9 cellular contexts compared by ENCODE assay signal in the genomic region with DNA sequence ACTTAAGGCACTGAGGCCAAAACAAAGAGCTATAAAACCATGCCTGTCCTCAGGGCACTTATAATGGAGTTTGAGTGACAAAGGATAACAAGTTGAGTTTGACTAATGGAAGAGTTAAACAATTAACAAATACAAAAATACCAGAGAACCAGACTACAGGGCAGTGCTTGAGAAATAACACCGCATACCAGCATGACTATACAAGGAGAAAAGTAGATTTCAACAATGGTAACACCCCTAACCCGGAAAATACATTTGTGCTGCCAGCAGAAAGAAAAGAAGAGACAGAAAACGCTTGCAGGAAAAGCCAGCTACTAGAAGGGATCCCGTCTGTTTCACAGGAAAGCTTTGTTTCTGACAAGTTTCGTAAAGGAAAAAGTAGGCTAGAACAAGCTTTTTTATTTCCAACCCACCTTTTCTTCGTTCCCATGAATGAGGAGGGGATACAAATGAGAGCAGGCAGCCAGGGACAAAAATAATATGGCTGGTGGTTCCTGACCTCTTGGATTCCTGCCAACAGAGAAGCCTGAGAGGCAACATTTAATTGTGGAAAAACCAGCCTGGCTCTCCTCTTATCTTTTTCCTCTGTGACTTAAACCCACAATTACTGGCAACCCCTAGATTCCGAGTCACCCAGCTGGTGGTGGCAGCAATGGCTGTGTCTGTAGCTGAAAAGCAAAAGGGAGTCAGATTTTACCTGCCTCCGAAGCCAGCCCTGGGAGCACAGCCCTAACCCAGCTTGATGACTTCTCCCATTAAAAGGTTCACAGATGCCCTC. TPM values are rescaled to one million over a fixed set of nuclear protein-coding genes. Genes with fewer than 3 reads are reported as not detected.
A peak's percentile ranks its signal among the peaks of the same experiment; 100 is the strongest.
DNase-seq lines count a peak whose midpoint lies in the region; ATAC-seq and TF ChIP-seq lines count a peak whose summit lies in the region.
"Had no signal": no experiment of that assay in that cellular context is flagged by ENCODE, and none has a peak within 500 bp of the region (broad histone marks: within the 10 kb centered on the region; RNA-seq: fewer than 3 reads in every experiment).

No MANE protein-coding gene starts in this region.

- H3K36me3 ChIP-seq in HEK293 (ENCODE audit: control insufficient read depth in 2 of 2, insufficient read depth in 1 of 2, low read length in 2 of 2) = no peaks in the 10 kb centered on the region
- peaks cover 19% of the 10 kb centered on the region for H3K36me3 ChIP-seq in endodermal cell (ENCODE audit: control insufficient read depth, insufficient read depth, low read length)

- H3K27ac Mint-ChIP-seq in endodermal cell (no peak overlapping the region), nephron progenitor cell (peak overlapping the region; percentile 39)
- H3K27ac Mint-ChIP-seq in activated naive CD8-positive, alpha-beta T cell treated with anti-CD3 and anti-CD28 coated beads for 36 hours = no peak overlapping the region

- H3K9me3 Mint-ChIP-seq in endodermal cell (peaks cover 5% of the 10 kb centered on the region), nephron progenitor cell (peaks cover 12% of the 10 kb centered on the region)
- H3K9me3 Mint-ChIP-seq in activated naive CD8-positive, alpha-beta T cell treated with anti-CD3 and anti-CD28 coated beads for 36 hours = peaks cover 2% of the 10 kb centered on the region

- H3K36me3 Mint-ChIP-seq in endodermal cell (ENCODE audit: low read depth) = peaks cover 12% of the 10 kb centered on the region
- peaks cover 67% of the 10 kb centered on the region for H3K36me3 Mint-ChIP-seq in nephron progenitor cell (ENCODE audit: low read depth)
- no peaks in the 10 kb centered on the region for H3K36me3 Mint-ChIP-seq in activated naive CD8-positive, alpha-beta T cell treated with anti-CD3 and anti-CD28 coated beads for 36 hours

- no peak overlapping the region for H3K4me3 ChIP-seq in HEK293 (ENCODE audit: low read depth, low read length)
- H3K4me3 ChIP-seq in endodermal cell (ENCODE audit: low read length) = no peak overlapping the region

- no peaks in the 10 kb centered on the region for H3K27me3 ChIP-seq in endodermal cell (ENCODE audit: control insufficient read depth, insufficient read depth, low read length, poor library complexity, severe bottlenecking)

- TF ChIP-seq CTCF in HEK293 (tag by site-specific recombination; IDR thresholded peaks at IDR 0.05) (no peak), endodermal cell (conservative IDR thresholded peaks at IDR 0.05) (no peak), nephron progenitor cell (IDR thresholded peaks at IDR 0.05) (no peak)

- ATAC-seq in GM18858 (IDR thresholded peaks at IDR 0.05; ENCODE audit: unreplicated experiment) (no peak), HG03565 (IDR thresholded peaks at IDR 0.05; ENCODE audit: unreplicated experiment) (no peak)
- ATAC-seq: activated CD4-positive, CD25-positive, alpha-beta regulatory T cell treated with anti-CD3 and anti-CD28 coated beads, Interleukin-2, amount 50 U/mL, for 24 hours had no signal

- WGBS in endodermal cell (ENCODE audit: insufficient coverage in 1 of 2, insufficient read length in 1 of 2), 2 experiments = 84 to 100% methylated on average over 2 to 8 of the region's 8 CpGs

- peak overlapping the region; percentile 3; the same call in 1 of the 2 replicates for H3K27ac ChIP-seq in HEK293 (ENCODE audit: extremely low read depth, low read depth, low read length)
- peak overlapping the region; percentile 30 for H3K27ac ChIP-seq in endodermal cell (ENCODE audit: low read depth, low read length)

- no peaks in the 10 kb centered on the region for H3K9me3 ChIP-seq in HEK293 (ENCODE audit: control insufficient read depth, insufficient read depth, low read depth, low read length)
- no peaks in the 10 kb centered on the region for H3K9me3 ChIP-seq in endodermal cell (ENCODE audit: control insufficient read depth, low read length)

- CTCF ChIA-PET in HEK293 (lab: Yijun Ruan, JAX) = interaction anchor here (0.6 to 2.5 kb wide), 6 partner anchors 9 to 207 kb away, joined by 3 to 10 read pairs (median 4); a partner anchor contains a TSS

- peak; percentile 17 for DNase-seq in NCI-H774 (lab: John Stamatoyannopoulos, UW)
- no peak for DNase-seq in endodermal cell
- DNase-seq in nephron progenitor cell = no peak
- no peak for DNase-seq in stimulated activated CD4-positive, alpha-beta T cell treated with anti-CD3 and anti-CD28 coated beads, Interleukin-4, amount 100 ng/mL, for 4 hours
- no peak for DNase-seq in activated naive CD8-positive, alpha-beta T cell treated with anti-CD3 and anti-CD28 coated beads for 36 hours

- H3K27me3 Mint-ChIP-seq in endodermal cell (ENCODE audit: insufficient read depth) = peaks cover 80% of the 10 kb centered on the region
- H3K27me3 Mint-ChIP-seq in nephron progenitor cell (ENCODE audit: low read depth, poor library complexity) = no peaks in the 10 kb centered on the region
- H3K27me3 Mint-ChIP-seq in activated naive CD8-positive, alpha-beta T cell treated with anti-CD3 and anti-CD28 coated beads for 36 hours = peaks cover 9% of the 10 kb centered on the region

- H3K9ac ChIP-seq in endodermal cell (ENCODE audit: extremely low read depth, low read length, poor library complexity, severe bottlenecking) = no peak overlapping the region

- POLR2A ChIA-PET in HEK293 (lab: Yijun Ruan, JAX) = interaction anchor here (0.5 to 1.2 kb wide), 2 partner anchors 56 to 321 kb away, joined by 3 to 4 read pairs; a partner anchor contains a TSS

- peaks cover 34% of the 10 kb centered on the region for H3K4me1 ChIP-seq in HEK293 (ENCODE audit: control insufficient read depth, insufficient read depth, low read length)
- peaks cover 16% of the 10 kb centered on the region for H3K4me1 ChIP-seq in endodermal cell (ENCODE audit: control insufficient read depth, insufficient read depth, low read length)

- H3K4me1 Mint-ChIP-seq in endodermal cell (peaks cover 29% of the 10 kb centered on the region), nephron progenitor cell (peaks cover 27% of the 10 kb centered on the region)
- H3K4me1 Mint-ChIP-seq in activated naive CD8-positive, alpha-beta T cell treated with anti-CD3 and anti-CD28 coated beads for 36 hours = peaks cover 3% of the 10 kb centered on the region

- H3K4me3 Mint-ChIP-seq in endodermal cell (no peak overlapping the region), nephron progenitor cell (no peak overlapping the region)
- H3K4me3 Mint-ChIP-seq in activated naive CD8-positive, alpha-beta T cell treated with anti-CD3 and anti-CD28 coated beads for 36 hours = no peak overlapping the region

TF ChIP-seq in HEK293, 187 proteins besides CTCF, POLR2A, EP300 and RAD21 (continues in another document):
- TF ChIP-seq, protein P1, sequence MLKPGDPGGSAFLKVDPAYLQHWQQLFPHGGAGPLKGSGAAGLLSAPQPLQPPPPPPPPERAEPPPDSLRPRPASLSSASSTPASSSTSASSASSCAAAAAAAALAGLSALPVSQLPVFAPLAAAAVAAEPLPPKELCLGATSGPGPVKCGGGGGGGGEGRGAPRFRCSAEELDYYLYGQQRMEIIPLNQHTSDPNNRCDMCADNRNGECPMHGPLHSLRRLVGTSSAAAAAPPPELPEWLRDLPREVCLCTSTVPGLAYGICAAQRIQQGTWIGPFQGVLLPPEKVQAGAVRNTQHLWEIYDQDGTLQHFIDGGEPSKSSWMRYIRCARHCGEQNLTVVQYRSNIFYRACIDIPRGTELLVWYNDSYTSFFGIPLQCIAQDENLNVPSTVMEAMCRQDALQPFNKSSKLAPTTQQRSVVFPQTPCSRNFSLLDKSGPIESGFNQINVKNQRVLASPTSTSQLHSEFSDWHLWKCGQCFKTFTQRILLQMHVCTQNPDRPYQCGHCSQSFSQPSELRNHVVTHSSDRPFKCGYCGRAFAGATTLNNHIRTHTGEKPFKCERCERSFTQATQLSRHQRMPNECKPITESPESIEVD (tag by site-specific recombination; IDR thresholded peaks at IDR 0.05) = peak; percentile 77
- no peak for TF ChIP-seq ZNF501 (tag by site-specific recombination; IDR thresholded peaks at IDR 0.05)
- no peak for TF ChIP-seq WT1 (tag by site-specific recombination; IDR thresholded peaks at IDR 0.05)
- no peak for TF ChIP-seq ZNF184 (tag by site-specific recombination; IDR thresholded peaks at IDR 0.05)
- TF ChIP-seq ZBTB48 (tag by site-specific recombination; IDR thresholded peaks at IDR 0.05) = peak; percentile 79
- TF ChIP-seq, protein P2, sequence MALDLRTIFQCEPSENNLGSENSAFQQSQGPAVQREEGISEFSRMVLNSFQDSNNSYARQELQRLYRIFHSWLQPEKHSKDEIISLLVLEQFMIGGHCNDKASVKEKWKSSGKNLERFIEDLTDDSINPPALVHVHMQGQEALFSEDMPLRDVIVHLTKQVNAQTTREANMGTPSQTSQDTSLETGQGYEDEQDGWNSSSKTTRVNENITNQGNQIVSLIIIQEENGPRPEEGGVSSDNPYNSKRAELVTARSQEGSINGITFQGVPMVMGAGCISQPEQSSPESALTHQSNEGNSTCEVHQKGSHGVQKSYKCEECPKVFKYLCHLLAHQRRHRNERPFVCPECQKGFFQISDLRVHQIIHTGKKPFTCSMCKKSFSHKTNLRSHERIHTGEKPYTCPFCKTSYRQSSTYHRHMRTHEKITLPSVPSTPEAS (tag by site-specific recombination; IDR thresholded peaks at IDR 0.05) = no peak
- TF ChIP-seq ZFP69B (tag by site-specific recombination; IDR thresholded peaks at IDR 0.05) = no peak
- TF ChIP-seq HOXC10 (CRISPR knock-in tag; IDR thresholded peaks at IDR 0.05) = no peak
- TF ChIP-seq ZNF140 (tag by site-specific recombination; IDR thresholded peaks at IDR 0.05) = no peak
- peak; percentile 70 for TF ChIP-seq ZIC2 (tag by site-specific recombination; IDR thresholded peaks at IDR 0.05)
- no peak for TF ChIP-seq RBAK (tag by site-specific recombination; IDR thresholded peaks at IDR 0.05)
- TF ChIP-seq SP2 (tag by site-specific recombination; IDR thresholded peaks at IDR 0.05) = no peak
- TF ChIP-seq, protein P3, sequence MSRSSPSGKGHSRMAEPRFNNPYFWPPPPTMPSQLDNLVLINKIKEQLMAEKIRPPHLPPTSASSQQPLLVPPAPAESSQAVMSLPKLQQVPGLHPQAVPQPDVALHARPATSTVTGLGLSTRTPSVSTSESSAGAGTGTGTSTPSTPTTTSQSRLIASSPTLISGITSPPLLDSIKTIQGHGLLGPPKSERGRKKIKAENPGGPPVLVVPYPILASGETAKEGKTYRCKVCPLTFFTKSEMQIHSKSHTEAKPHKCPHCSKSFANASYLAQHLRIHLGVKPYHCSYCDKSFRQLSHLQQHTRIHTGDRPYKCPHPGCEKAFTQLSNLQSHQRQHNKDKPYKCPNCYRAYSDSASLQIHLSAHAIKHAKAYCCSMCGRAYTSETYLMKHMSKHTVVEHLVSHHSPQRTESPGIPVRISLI (tag by site-specific recombination; IDR thresholded peaks at IDR 0.05) = no peak
- TF ChIP-seq EGR2 (tag by site-specific recombination; IDR thresholded peaks at IDR 0.05; ENCODE audit: low read depth) = no peak
- TF ChIP-seq ZNF544 (tag by site-specific recombination; IDR thresholded peaks at IDR 0.05) = no peak
- no peak for TF ChIP-seq ZNF214 (tag by site-specific recombination; IDR thresholded peaks at IDR 0.05; ENCODE audit: borderline replicate concordance)

RNA-seq across cellular contexts. Expression of a gene that starts 56.5 kb away (rescaled TPM):
- 100 to 1,000 TPM in 1 of 2 donors, 10 to 100 TPM in 1; 90.8 to 115 TPM for total RNA-seq in endodermal cell
- 341 TPM for polyA plus RNA-seq in endodermal cell (2013, experiment 1 of 2)
- polyA plus RNA-seq in endodermal cell (2013, experiment 2 of 2) = 322 TPM
- total RNA-seq in activated naive CD8-positive, alpha-beta T cell treated with anti-CD3 and anti-CD28 coated beads for 36 hours = not detected

Comparison
In these comparisons a context has a peak if more than half of its experiments do, and no peak if none do; other contexts are left out.
1. RNA of a gene that starts 56.5 kb away (total RNA-seq): 90.8 to 115 TPM in endodermal cell; not detected in activated naive CD8-positive, alpha-beta T cell treated with anti-CD3 and anti-CD28 coated beads for 36 hours; every median in the first group is over 10 times any median in the second.